In the genomic region with DNA sequence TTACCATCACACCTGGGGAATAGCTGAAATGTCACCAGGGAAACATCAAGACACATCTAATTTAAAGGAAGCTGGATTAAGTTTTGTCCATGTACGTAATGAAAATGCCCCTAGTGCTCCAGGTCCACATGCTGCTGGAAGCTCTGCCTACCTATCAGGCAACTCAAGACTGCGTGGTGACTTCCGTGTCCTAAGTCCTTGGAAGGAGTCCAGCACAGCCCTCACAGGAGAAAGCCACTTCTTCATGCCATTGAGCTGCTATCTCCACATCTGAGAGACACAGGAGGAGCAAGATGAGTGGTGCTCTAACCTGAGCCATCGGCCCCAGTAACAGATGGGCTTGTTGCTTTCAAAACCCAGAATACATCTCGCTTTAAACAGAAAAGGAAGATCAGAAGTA, we compare ENCODE assay signal across 22 cellular contexts.
"Had no signal": no experiment of that assay in that cellular context is flagged by ENCODE, and none has a peak within 500 bp of the region (broad histone marks: within the 10 kb centered on the region; RNA-seq: fewer than 3 reads in every experiment).

No MANE protein-coding gene starts in this region.

- H3K27ac ChIP-seq: brain microvascular endothelial cell, cardiac muscle cell had no signal

- H3K4me3 ChIP-seq: cardiac muscle cell had no signal

- H3K27me3 ChIP-seq: brain microvascular endothelial cell, cardiac muscle cell had no signal

- FAIRE-seq: TTC549 had no signal

- H3K36me3 ChIP-seq: brain microvascular endothelial cell, cardiac muscle cell had no signal

- ATAC-seq: activated CD4-positive, CD25-positive, alpha-beta regulatory T cell treated with anti-CD3 and anti-CD28 coated beads, Interleukin-2, amount 50 U/mL, for 24 hours; activated CD8-positive, alpha-beta T cell treated with anti-CD3 and anti-CD28 coated beads for 36 hours; activated T-cell treated with anti-CD3 and anti-CD28 coated beads, Interleukin-2, amount 50 U/mL, for 72 hours; T-helper 17 cell had no signal

- DNase-seq: activated CD4-positive, alpha-beta T cell treated with anti-CD3 and anti-CD28 coated beads for 4 hours; activated CD8-positive, alpha-beta memory T cell treated with anti-CD3 and anti-CD28 coated beads, Interleukin-2, amount 50 U/mL, for 4 hours; activated CD8-positive, alpha-beta T cell treated with anti-CD3 and anti-CD28 coated beads for 36 hours; activated gamma-delta T cell treated with Interleukin-2 at 50 U/mL for 16 hours; activated naive CD4-positive, alpha-beta T cell treated with anti-CD3 and anti-CD28 coated beads, Interleukin-2, amount 10 ng/mL, durations not matched to agents 7 days and 5 days; activated naive CD8-positive, alpha-beta T cell treated with anti-CD3 and anti-CD28 coated beads for 36 hours; activated T-cell treated with anti-CD3 and anti-CD28 coated beads, Interleukin-2, amount 50 U/mL, for 72 hours; brain microvascular endothelial cell; NCI-H1092; NCI-H1417; NCI-H1930; NCI-H2107; NCI-H2171 treated with DMSO at 0.1 percent for 48 hours; NCI-H226; NCI-H526; NCI-H82; SIG-M5; T-helper 17 cell; T-helper 9 cell had no signal
